20 cellular contexts compared by ENCODE assay signal in the genomic region with DNA sequence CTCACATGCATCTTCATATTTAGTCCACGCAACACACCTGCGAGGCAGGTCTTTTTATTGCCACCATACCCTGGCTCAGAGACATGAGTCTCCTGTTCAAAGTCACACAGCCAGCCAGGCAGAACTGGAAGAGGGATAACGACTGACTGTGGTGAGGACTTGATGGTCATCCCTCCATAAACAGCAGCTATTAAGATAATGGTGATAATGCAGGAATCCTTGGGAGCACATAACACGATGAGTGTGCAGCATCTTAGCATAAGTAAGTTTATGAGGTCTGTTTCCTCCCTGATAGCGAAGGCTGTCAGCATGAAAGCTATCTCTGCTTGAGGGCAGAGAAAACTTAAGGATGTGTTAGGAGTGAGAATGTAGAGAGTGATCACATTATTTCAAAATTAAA. TPM values are rescaled to one million over a fixed set of nuclear protein-coding genes. Genes with fewer than 3 reads are reported as not detected.
"Had no signal": no experiment of that assay in that cellular context is flagged by ENCODE, and none has a peak within 500 bp of the region (broad histone marks: within the 10 kb centered on the region; RNA-seq: fewer than 3 reads in every experiment).

No MANE protein-coding gene starts in this region.

- H3K27me3 ChIP-seq: body of pancreas, right atrium auricular region had no signal

- H3K9me3 ChIP-seq: body of pancreas, prostate gland, right atrium auricular region, thoracic aorta, upper lobe of left lung had no signal

- H3K4me1 ChIP-seq: prostate gland had no signal

- ATAC-seq: activated CD8-positive, alpha-beta T cell treated with anti-CD3 and anti-CD28 coated beads for 36 hours; activated T-helper 17 cell treated with anti-CD3 and anti-CD28 coated beads, Interleukin-2, amount 50 U/mL, for 72 hours; body of pancreas; effector memory CD8-positive, alpha-beta T cell; stimulated activated memory B cell treated with anti-CD40 and anti-IgM and Interleukin-4, amounts not matched to agents 10 μg/mL and 1 μg/mL and 100 μg/mL, for 72 hours had no signal

- DNase-seq: activated B cell treated with CpG ODN at 0.5 μM for 24 hours; activated CD4-positive, alpha-beta T cell treated with anti-CD3 and anti-CD28 coated beads for 48 hours; activated CD8-positive, alpha-beta T cell treated with anti-CD3 and anti-CD28 coated beads for 36 hours; activated naive CD4-positive, alpha-beta T cell; activated naive CD8-positive, alpha-beta T cell treated with anti-CD3 and anti-CD28 coated beads for 36 hours; activated T-cell treated with anti-CD3 and anti-CD28 coated beads, Interleukin-2, amount 50 U/mL, for 1 hour; body of pancreas; caudate nucleus; effector memory CD8-positive, alpha-beta T cell; nephron progenitor cell; occipital lobe; stimulated activated CD4-positive, alpha-beta T cell treated with anti-CD3 and anti-CD28 coated beads, Interleukin-4, amount 100 ng/mL, for 4 hours; upper lobe of left lung had no signal

- H3K4me3 ChIP-seq: body of pancreas, lung, prostate gland, right atrium auricular region, skin epidermis, thoracic aorta, upper lobe of left lung had no signal

- H3K36me3 ChIP-seq: prostate gland, right atrium auricular region, thoracic aorta, upper lobe of left lung had no signal

- H3K27ac ChIP-seq: body of pancreas, prostate gland, right atrium auricular region, skin epidermis, thoracic aorta, upper lobe of left lung had no signal

RNA-seq across cellular contexts. Expression of a gene that starts 30.9 kb away (rescaled TPM):
- total RNA-seq: activated B cell treated with CpG ODN at 0.5 μM for 24 hours had no signal
